ENCODE assay signal across 8 cellular contexts in the genomic region with DNA sequence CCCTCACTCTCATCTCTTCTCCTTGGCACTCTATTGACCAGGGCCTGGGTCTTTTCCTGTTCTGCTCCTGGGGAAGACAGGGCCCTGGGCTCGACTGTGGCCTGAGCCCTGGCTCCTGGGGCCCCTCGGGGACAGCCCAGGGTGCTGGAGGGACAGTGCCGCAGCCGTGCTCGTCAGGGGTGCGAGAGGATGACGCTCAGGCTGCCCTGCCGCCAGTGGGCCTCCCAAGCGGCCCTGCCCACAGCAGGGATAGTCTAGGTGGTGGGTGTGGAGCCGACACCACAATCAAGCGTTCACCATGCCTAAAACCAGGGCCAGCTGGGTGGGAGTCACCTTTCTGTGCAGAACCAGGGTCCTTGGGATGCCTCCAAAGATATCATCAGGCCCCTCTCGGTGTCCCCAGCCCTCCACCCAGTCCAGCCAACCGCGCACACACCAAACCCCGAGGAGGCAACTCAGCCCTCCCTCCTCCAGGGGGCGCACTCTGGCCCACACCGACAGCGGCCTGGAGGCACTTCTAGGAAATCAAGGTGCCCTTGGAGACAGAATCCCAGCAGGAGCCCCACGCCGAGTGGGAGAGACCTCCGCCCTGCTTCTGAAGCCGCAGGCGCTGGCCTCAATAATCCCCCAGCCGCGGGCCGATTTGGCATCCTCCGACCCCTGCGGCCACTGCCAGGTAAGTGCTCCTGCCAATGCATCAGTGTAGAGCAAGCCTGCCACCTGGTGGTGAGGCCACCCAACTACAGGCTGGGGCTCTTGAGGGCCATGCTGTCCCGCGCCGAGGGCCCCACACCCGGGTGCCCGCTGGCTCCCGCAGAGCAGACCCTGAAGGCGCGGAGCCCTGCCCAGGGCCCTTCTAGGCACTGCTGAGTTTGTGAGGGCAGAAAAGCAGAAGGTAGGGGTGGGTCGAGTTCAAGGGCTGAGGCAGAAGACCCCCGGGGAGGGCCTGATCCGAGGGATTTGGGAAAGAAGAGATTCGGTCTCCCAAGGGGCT.
A peak's percentile ranks its signal among the peaks of the same experiment; 100 is the strongest.
DNase-seq lines count a peak whose midpoint lies in the region; ATAC-seq and TF ChIP-seq lines count a peak whose summit lies in the region.

No MANE protein-coding gene starts in this region.

- H3K9me2 ChIP-seq in Loucy (replicated peaks; ENCODE audit: low read depth, low read length), result no peaks in the 10 kb centered on the region

- H3K27me3 ChIP-seq in Loucy (ENCODE audit: insufficient read depth, low read length, poor library complexity, severe bottlenecking) (no peaks in the 10 kb centered on the region), adrenal gland (no peaks in the 10 kb centered on the region), right atrium auricular region (no peaks in the 10 kb centered on the region)

- H3K27ac ChIP-seq in adrenal gland, result no peak overlapping the region
- no peak overlapping the region for H3K27ac ChIP-seq in right atrium auricular region

- DNase-seq in DMS53 (lab: John Stamatoyannopoulos, UW) (peak; percentile 93), SW480 (ENCODE audit: low spot score) (peak; percentile 68), adrenal gland (peak; percentile 49 to 87 (median 74)), right atrium auricular region (ENCODE audit: low spot score) (peak; percentile 75), retina (peak; percentile 91), epidermal melanocyte (ENCODE audit: insufficient read length, low spot score) (no peak)

- H4K20me1 ChIP-seq in Loucy (ENCODE audit: insufficient read depth, low read length, poor library complexity, severe bottlenecking), result no peaks in the 10 kb centered on the region

- no peak overlapping the region for H3K9ac ChIP-seq in Loucy (ENCODE audit: low read depth, low read length, poor library complexity, severe bottlenecking)

- intact Hi-C loops in adrenal gland (cut with DNase I), result loop anchor here (5.0 to 10.0 kb wide), 3 partner anchors 942 to 1502 kb away; no protein-coding TSS in a partner anchor

- H3K4me1 ChIP-seq in Loucy (ENCODE audit: insufficient read depth, low read length, poor library complexity, severe bottlenecking), result no peaks in the 10 kb centered on the region
- H3K4me1 ChIP-seq in adrenal gland (replicated peaks in 1 of 2), result peaks cover 0 to 5% of the 10 kb centered on the region in 2 donors
- peaks cover 0 to 13% of the 10 kb centered on the region in 2 donors for H3K4me1 ChIP-seq in right atrium auricular region

- H3F3A ChIP-seq in Loucy (ENCODE audit: low read depth), result no peaks in the 10 kb centered on the region

- H3K36me3 ChIP-seq in Loucy (ENCODE audit: insufficient read depth, low read length), result no peaks in the 10 kb centered on the region
- H3K36me3 ChIP-seq in adrenal gland (replicated peaks in 1 of 2), result no peaks in the 10 kb centered on the region
- no peaks in the 10 kb centered on the region for H3K36me3 ChIP-seq in right atrium auricular region

- peak; percentile 71 for ATAC-seq in GM21737 (IDR thresholded peaks at IDR 0.05; ENCODE audit: unreplicated experiment)

- H3K4me3 ChIP-seq in Loucy (ENCODE audit: low read length, poor library complexity, severe bottlenecking) (no peak overlapping the region), adrenal gland (peak overlapping the region in 1 of 4 donors; percentile 29), right atrium auricular region (peak overlapping the region in 1 of 2 donors; percentile 31)

- peak; percentile 85 for TF ChIP-seq CTCF in Loucy (conservative IDR thresholded peaks at IDR 0.05; ENCODE audit: low read length)
- peak; percentile 65 to 98 (median 94) for TF ChIP-seq CTCF in adrenal gland (IDR thresholded peaks at IDR 0.05)
- peak in 1 of 2 donors; percentile 99 for TF ChIP-seq CTCF in right atrium auricular region (IDR thresholded peaks at IDR 0.05)

- no peaks in the 10 kb centered on the region for H3K79me2 ChIP-seq in Loucy (ENCODE audit: insufficient read depth, low read length)

- WGBS in adrenal gland, 4 donors, result 29 to 42% (median 37%) methylated on average over 23 to 40 of the region's 40 CpGs

- H2AFZ ChIP-seq in Loucy (ENCODE audit: low read length), result no peak overlapping the region

- no peak for TF ChIP-seq POLR2A in adrenal gland (IDR thresholded peaks at IDR 0.05)

- no peak overlapping the region for H3K4me2 ChIP-seq in Loucy (ENCODE audit: low read depth, low read length, poor library complexity, severe bottlenecking)

- H3K9me3 ChIP-seq in Loucy (ENCODE audit: insufficient read depth, low read depth, low read length) (no peaks in the 10 kb centered on the region), adrenal gland (replicated peaks in 1 of 3) (no peaks in the 10 kb centered on the region), right atrium auricular region (no peaks in the 10 kb centered on the region)
